ENCODE assay signal across 20 cellular contexts in the genomic region with DNA sequence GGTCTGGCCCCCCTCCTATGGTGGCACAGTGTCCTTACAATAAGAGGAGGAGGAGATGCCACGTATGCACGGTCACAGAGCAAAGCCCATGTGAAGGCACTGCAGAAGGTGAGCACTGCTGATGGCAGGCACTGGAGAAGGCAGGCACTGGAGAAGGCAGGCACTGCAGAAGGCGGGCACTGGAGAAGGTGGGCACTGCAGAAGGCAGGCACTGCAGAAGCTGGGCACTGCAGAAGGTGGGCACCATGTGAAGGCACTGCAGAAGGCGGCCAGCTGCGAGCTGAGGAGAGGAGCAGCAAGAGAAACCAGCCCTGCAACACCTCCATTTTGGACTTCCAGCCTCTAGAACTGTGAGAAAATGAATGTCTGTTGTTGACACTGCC. TPM values are rescaled to one million over a fixed set of nuclear protein-coding genes. Genes with fewer than 3 reads are reported as not detected.
DNase-seq lines count a peak whose midpoint lies in the region; ATAC-seq and TF ChIP-seq lines count a peak whose summit lies in the region.
"Had no signal": no experiment of that assay in that cellular context is flagged by ENCODE, and none has a peak within 500 bp of the region (broad histone marks: within the 10 kb centered on the region; RNA-seq: fewer than 3 reads in every experiment).

No MANE protein-coding gene starts in this region.

- peak overlapping the region; percentile 75 for H3K4me3 Mint-ChIP-seq in stimulated activated naive CD8-positive, alpha-beta T cell treated with anti-CD3 and anti-CD28 coated beads, Interleukin-15, Interleukin-2, amounts not matched to agents 100 ng/mL and 50 ng/mL, for 24 hours
- H3K4me3 Mint-ChIP-seq in stimulated activated naive CD8-positive, alpha-beta T cell treated with anti-CD3 and anti-CD28 coated beads, Interleukin-15, amount 100 ng/mL, for 72 hours, result peak overlapping the region in 1 of 2 donors; percentile 86
- peak overlapping the region in 1 of 3 donors; percentile 86 for H3K4me3 Mint-ChIP-seq in T-cell
- H3K4me3 Mint-ChIP-seq in effector memory CD8-positive, alpha-beta T cell, result peak overlapping the region; percentile 80 to 86
- H3K4me3 Mint-ChIP-seq: nephron had no signal

- H3K27ac ChIP-seq in upper lobe of right lung, result no peak overlapping the region
- no peak overlapping the region for H3K27ac ChIP-seq in A673 (ENCODE audit: low read depth, low read length, poor library complexity, severe bottlenecking)
- H3K27ac ChIP-seq: body of pancreas, VCaP had no signal

- TF ChIP-seq CTCF in upper lobe of right lung (IDR thresholded peaks at IDR 0.05), result no peak
- TF ChIP-seq CTCF in A673 (conservative IDR thresholded peaks at IDR 0.05; ENCODE audit: low read depth, low read length), result no peak

- H3K27me3 ChIP-seq in upper lobe of right lung (no peaks in the 10 kb centered on the region), A673 (replicated peaks; ENCODE audit: insufficient read depth, low read depth, low read length, poor library complexity) (no peaks in the 10 kb centered on the region)
- H3K27me3 ChIP-seq: body of pancreas, transverse colon had no signal

- no peaks in the 10 kb centered on the region for H3K27me3 Mint-ChIP-seq in stimulated activated naive CD8-positive, alpha-beta T cell treated with anti-CD3 and anti-CD28 coated beads, Interleukin-15, Interleukin-2, amounts not matched to agents 100 ng/mL and 50 ng/mL, for 24 hours
- no peaks in the 10 kb centered on the region for H3K27me3 Mint-ChIP-seq in stimulated activated naive CD8-positive, alpha-beta T cell treated with anti-CD3 and anti-CD28 coated beads, Interleukin-15, amount 100 ng/mL, for 72 hours
- no peaks in the 10 kb centered on the region for H3K27me3 Mint-ChIP-seq in T-cell
- H3K27me3 Mint-ChIP-seq in effector memory CD8-positive, alpha-beta T cell, result no peaks in the 10 kb centered on the region

- BruUV-seq in A673 (replicated peaks; lab: Mats Ljungman, UMichigan), result no TSS peak

- CTCF ChIA-PET in T-cell (lab: Charles Lee) (no interaction called here), A673 (lab: Charles Lee) (no interaction called here)

- H3K9me3 Mint-ChIP-seq in stimulated activated naive CD8-positive, alpha-beta T cell treated with anti-CD3 and anti-CD28 coated beads, Interleukin-15, Interleukin-2, amounts not matched to agents 100 ng/mL and 50 ng/mL, for 24 hours, result no peaks in the 10 kb centered on the region
- H3K9me3 Mint-ChIP-seq in stimulated activated naive CD8-positive, alpha-beta T cell treated with anti-CD3 and anti-CD28 coated beads, Interleukin-15, amount 100 ng/mL, for 72 hours, result peaks cover 0 to 13% of the 10 kb centered on the region in 2 donors
- no peaks in the 10 kb centered on the region for H3K9me3 Mint-ChIP-seq in T-cell
- no peaks in the 10 kb centered on the region for H3K9me3 Mint-ChIP-seq in effector memory CD8-positive, alpha-beta T cell

- H3K27ac Mint-ChIP-seq in stimulated activated naive CD8-positive, alpha-beta T cell treated with anti-CD3 and anti-CD28 coated beads, Interleukin-15, Interleukin-2, amounts not matched to agents 100 ng/mL and 50 ng/mL, for 24 hours, result peak overlapping the region; percentile 99
- peak overlapping the region in 1 of 2 donors; percentile 63 for H3K27ac Mint-ChIP-seq in stimulated activated naive CD8-positive, alpha-beta T cell treated with anti-CD3 and anti-CD28 coated beads, Interleukin-15, amount 100 ng/mL, for 72 hours
- peak overlapping the region; percentile 82 to 88 for H3K27ac Mint-ChIP-seq in T-cell
- H3K27ac Mint-ChIP-seq in effector memory CD8-positive, alpha-beta T cell, result peak overlapping the region; percentile 90 to 93
- H3K27ac Mint-ChIP-seq: nephron had no signal

- H3K4me3 ChIP-seq in upper lobe of right lung (no peak overlapping the region), A673 (ENCODE audit: low read depth, low read length, poor library complexity, severe bottlenecking) (no peak overlapping the region)
- H3K4me3 ChIP-seq: body of pancreas, transverse colon had no signal

- intact Hi-C loops in upper lobe of right lung (cut with DNase I), result no loop called here
- intact Hi-C loops in A673 (cut with micrococcal nuclease; ENCODE audit: unreplicated experiment), result no loop called here

- H3K9me3 ChIP-seq in upper lobe of right lung, result no peaks in the 10 kb centered on the region
- no peaks in the 10 kb centered on the region for H3K9me3 ChIP-seq in A673 (ENCODE audit: low read depth, low read length, poor library complexity, severe bottlenecking)
- H3K9me3 ChIP-seq: body of pancreas, transverse colon had no signal

- H3K36me3 ChIP-seq in upper lobe of right lung (no peaks in the 10 kb centered on the region), A673 (ENCODE audit: insufficient read depth, low read length, poor library complexity, severe bottlenecking) (no peaks in the 10 kb centered on the region)
- H3K36me3 ChIP-seq: transverse colon had no signal

- DNase-seq in stimulated activated naive CD8-positive, alpha-beta T cell treated with anti-CD3 and anti-CD28 coated beads, Interleukin-15, amount 100 ng/mL, for 72 hours, result no peak
- DNase-seq in T-cell (no peak), upper lobe of right lung (no peak), H4 (ENCODE audit: low spot score) (no peak), A673 (ENCODE audit: low spot score) (no peak)
- DNase-seq in effector memory CD8-positive, alpha-beta T cell, result no peak
- DNase-seq: body of pancreas, cortex of kidney, H7, islet precursor cell, NCI-H146, NCI-H2171 treated with DMSO at 0.1 percent for 48 hours, NCI-H69, OCI-M1, SHP77 had no signal

- no peaks in the 10 kb centered on the region for H3K36me3 Mint-ChIP-seq in stimulated activated naive CD8-positive, alpha-beta T cell treated with anti-CD3 and anti-CD28 coated beads, Interleukin-15, Interleukin-2, amounts not matched to agents 100 ng/mL and 50 ng/mL, for 24 hours (ENCODE audit: low read depth)
- no peaks in the 10 kb centered on the region for H3K36me3 Mint-ChIP-seq in T-cell
- peaks cover under 1% of the 10 kb centered on the region for H3K36me3 Mint-ChIP-seq in effector memory CD8-positive, alpha-beta T cell (ENCODE audit: insufficient read depth)

- peaks cover 62% of the 10 kb centered on the region for H3K4me1 Mint-ChIP-seq in stimulated activated naive CD8-positive, alpha-beta T cell treated with anti-CD3 and anti-CD28 coated beads, Interleukin-15, Interleukin-2, amounts not matched to agents 100 ng/mL and 50 ng/mL, for 24 hours (ENCODE audit: low read depth)
- peaks cover 57% of the 10 kb centered on the region for H3K4me1 Mint-ChIP-seq in stimulated activated naive CD8-positive, alpha-beta T cell treated with anti-CD3 and anti-CD28 coated beads, Interleukin-15, amount 100 ng/mL, for 72 hours
- peaks cover 35 to 42% (median 37%) of the 10 kb centered on the region in 3 donors for H3K4me1 Mint-ChIP-seq in T-cell
- peaks cover 29 to 30% of the 10 kb centered on the region in 2 donors for H3K4me1 Mint-ChIP-seq in effector memory CD8-positive, alpha-beta T cell (ENCODE audit: low read depth in 2 of 2)

- H3K4me1 ChIP-seq in upper lobe of right lung, result no peaks in the 10 kb centered on the region
- no peaks in the 10 kb centered on the region for H3K4me1 ChIP-seq in A673 (ENCODE audit: insufficient read depth, low read length, poor library complexity, severe bottlenecking)
- H3K4me1 ChIP-seq: body of pancreas, transverse colon had no signal

- POLR2A ChIA-PET in T-cell (lab: Charles Lee) (no interaction called here), A673 (lab: Charles Lee; ENCODE audit: low non-redundant PET) (no interaction called here)

- ATAC-seq in stimulated activated naive CD8-positive, alpha-beta T cell treated with anti-CD3 and anti-CD28 coated beads, Interleukin-15, amount 100 ng/mL, for 72 hours, result no peak
- ATAC-seq in T-cell (replicated peaks in 1 of 4) (no peak), upper lobe of right lung (peak; percentile 30), HG03280 (IDR thresholded peaks at IDR 0.05; ENCODE audit: unreplicated experiment) (no peak)
- ATAC-seq in effector memory CD8-positive, alpha-beta T cell (replicated peaks), result no peak
- ATAC-seq: body of pancreas had no signal

RNA-seq across cellular contexts. Expression of a gene that starts 46.3 kb away (rescaled TPM):
- total RNA-seq in T-cell, result 10 to 100 TPM; 45.3 to 64.2 (median 52.0) TPM
- total RNA-seq in upper lobe of right lung, result 24.8 TPM
- 29.1 and 34.2 TPM in 2 replicates for total RNA-seq in H4 (2014; rRNA removed; shearing (Covaris generic))
- total RNA-seq in A673 (2021), result 55.9 and 60.2 TPM in 2 replicates
